8 cellular contexts compared by ENCODE assay signal in genomic region chr2:37195862-37196319, GRCh38. TPM values are rescaled to one million over a fixed set of nuclear protein-coding genes. Genes with fewer than 3 reads are reported as not detected.
DNase-seq lines count a peak whose midpoint lies in the region; ATAC-seq and TF ChIP-seq lines count a peak whose summit lies in the region.
"Not testable (repeated sequence)": the region's sequence is repeated elsewhere in the genome, so short reads cannot be mapped to it uniquely, and the experiment has no call there.

No MANE protein-coding gene starts in this region.

- peak overlapping the region; percentile 71 for H3K4me2 ChIP-seq in DOHH2 (ENCODE audit: low read length)

- peaks cover 30% of the 10 kb centered on the region for H3K36me3 ChIP-seq in DOHH2 (ENCODE audit: control insufficient read depth, low read length)
- not testable (repeated sequence) for H3K36me3 ChIP-seq in lower lobe of right lung
- H3K36me3 ChIP-seq in upper lobe of right lung: peaks cover 12% of the 10 kb centered on the region

- not testable (repeated sequence) for H3K27me3 ChIP-seq in DOHH2 (ENCODE audit: control insufficient read depth, low read length); lower lobe of right lung (ENCODE audit: low read depth); upper lobe of right lung

- peak overlapping the region; percentile 95 for H3K27ac Mint-ChIP-seq in activated CD4-positive, alpha-beta T cell treated with anti-CD3 and anti-CD28 coated beads for 36 hours
- peak overlapping the region; percentile 98 to 99 (median 99) for H3K27ac Mint-ChIP-seq in brain

- POLR2A ChIA-PET in activated CD4-positive, alpha-beta T cell treated with anti-CD3 and anti-CD28 coated beads for 36 hours (lab: Charles Lee): not testable (repeated sequence)

- peaks cover 20% of the 10 kb centered on the region for H3K36me3 Mint-ChIP-seq in activated CD4-positive, alpha-beta T cell treated with anti-CD3 and anti-CD28 coated beads for 36 hours (ENCODE audit: low read depth)
- H3K36me3 Mint-ChIP-seq in brain: peaks cover 27% of the 10 kb centered on the region

- H3K9me2 ChIP-seq in DOHH2 (replicated peaks; ENCODE audit: control insufficient read depth, low read length): not testable (repeated sequence)

- H3K4me3 ChIP-seq in DOHH2 (ENCODE audit: low read length): peak overlapping the region; percentile 80
- peak overlapping the region; percentile 79 for H3K4me3 ChIP-seq in LNCaP clone FGC (ENCODE audit: low read depth, low read length)
- H3K4me3 ChIP-seq in fibroblast of mammary gland (ENCODE audit: control insufficient read depth, low read depth, low read length): peak overlapping the region; percentile 84
- peak overlapping the region; percentile 92 for H3K4me3 ChIP-seq in lower lobe of right lung
- H3K4me3 ChIP-seq in upper lobe of right lung: peak overlapping the region; percentile 90

- not testable (repeated sequence) for H3K27me3 Mint-ChIP-seq in activated CD4-positive, alpha-beta T cell treated with anti-CD3 and anti-CD28 coated beads for 36 hours
- peaks cover 16% of the 10 kb centered on the region for H3K27me3 Mint-ChIP-seq in brain

- not testable (repeated sequence) for H3K9me3 ChIP-seq in DOHH2 (ENCODE audit: control insufficient read depth, insufficient read depth, low read length); lower lobe of right lung; upper lobe of right lung

- peaks cover 46% of the 10 kb centered on the region for H3K79me2 ChIP-seq in DOHH2 (ENCODE audit: control insufficient read depth, low read length)

- not testable (repeated sequence) for H3F3A ChIP-seq in DOHH2 (ENCODE audit: control insufficient read depth, insufficient read depth)

- H3K4me1 ChIP-seq in DOHH2 (ENCODE audit: control insufficient read depth, low read length) (peaks cover 41% of the 10 kb centered on the region), lower lobe of right lung (peaks cover 21% of the 10 kb centered on the region), upper lobe of right lung (peaks cover 12% of the 10 kb centered on the region)

- ATAC-seq in activated CD4-positive, alpha-beta T cell treated with anti-CD3 and anti-CD28 coated beads for 36 hours: peak; percentile 15
- ATAC-seq in lower lobe of right lung, upper lobe of right lung: not testable (repeated sequence)
- peak; percentile 6 for ATAC-seq in sciatic nerve

- peaks cover 28% of the 10 kb centered on the region for H3K4me1 Mint-ChIP-seq in activated CD4-positive, alpha-beta T cell treated with anti-CD3 and anti-CD28 coated beads for 36 hours
- H3K4me1 Mint-ChIP-seq in brain: peaks cover 32% of the 10 kb centered on the region

- H4K20me1 ChIP-seq in DOHH2 (ENCODE audit: control insufficient read depth, insufficient read depth, low read depth, low read length): not testable (repeated sequence)

- H3K9me3 Mint-ChIP-seq in activated CD4-positive, alpha-beta T cell treated with anti-CD3 and anti-CD28 coated beads for 36 hours (ENCODE audit: low read depth); brain: not testable (repeated sequence)

- TF ChIP-seq CTCF in DOHH2 (IDR thresholded peaks at IDR 0.05; ENCODE audit: low read depth, low read length, poor library complexity, severe bottlenecking); LNCaP clone FGC (IDR thresholded peaks at IDR 0.05; ENCODE audit: control insufficient read depth, extremely low read depth, insufficient read depth); brain (conservative IDR thresholded peaks at IDR 0.05); fibroblast of mammary gland (conservative IDR thresholded peaks at IDR 0.05; ENCODE audit: control insufficient read depth, insufficient read depth, low read depth, low read length); lower lobe of right lung (IDR thresholded peaks at IDR 0.05); upper lobe of right lung (IDR thresholded peaks at IDR 0.05): not testable (repeated sequence)

- H3K4me3 Mint-ChIP-seq in activated CD4-positive, alpha-beta T cell treated with anti-CD3 and anti-CD28 coated beads for 36 hours: peak overlapping the region; percentile 86
- peak overlapping the region; percentile 94 to 100 (median 97) for H3K4me3 Mint-ChIP-seq in brain

- CTCF ChIA-PET in activated CD4-positive, alpha-beta T cell treated with anti-CD3 and anti-CD28 coated beads for 36 hours (lab: Charles Lee): interaction anchor here (0.6 to 1.9 kb wide), 2 partner anchors 27 to 1193 kb away, joined by 3 to 5 read pairs; no protein-coding TSS in a partner anchor

- peak overlapping the region; percentile 88 for H3K27ac ChIP-seq in DOHH2 (ENCODE audit: low read depth, low read length)
- peak overlapping the region; percentile 95 for H3K27ac ChIP-seq in lower lobe of right lung
- peak overlapping the region; percentile 90 for H3K27ac ChIP-seq in upper lobe of right lung

- intact Hi-C loops in activated CD4-positive, alpha-beta T cell treated with anti-CD3 and anti-CD28 coated beads for 36 hours (cut with DNase I, micrococcal nuclease): loop anchor here (1.0 kb wide), 4 partner anchors 28 to 128 kb away; partner anchors contain the start of genes CEBPZ (in 2 of the 2), NDUFAF7 (in 2 of the 2) and PRKD3 (in 1 of the 2)
- intact Hi-C loops in lower lobe of right lung (cut with DNase I); sciatic nerve (cut with DNase I); upper lobe of right lung (cut with DNase I): not testable (repeated sequence)

- DNase-seq in LNCaP clone FGC (ENCODE audit: low read depth); activated CD4-positive, alpha-beta T cell treated with anti-CD3 and anti-CD28 coated beads for 36 hours; fibroblast of mammary gland (ENCODE audit: low read depth); lower lobe of right lung; sciatic nerve (ENCODE audit: low spot score); upper lobe of right lung: not testable (repeated sequence)

RNA-seq across cellular contexts. Expression of gene CEBPZOS, which starts 0.4 kb away (rescaled TPM):
- total RNA-seq in activated CD4-positive, alpha-beta T cell treated with anti-CD3 and anti-CD28 coated beads for 36 hours: 10 to 100 TPM; 46.6 to 49.8 TPM
- 20.4 TPM for polyA plus RNA-seq in brain (ENCODE audit: insufficient read depth, low read depth, low replicate concordance)
- total RNA-seq in lower lobe of right lung: 38.5 TPM
- total RNA-seq in sciatic nerve: 43.5 TPM
- total RNA-seq in upper lobe of right lung: 38.8 TPM

RNA-seq across cellular contexts. Expression of gene SULT6B1, which starts 7.4 kb away (rescaled TPM):
- total RNA-seq in activated CD4-positive, alpha-beta T cell treated with anti-CD3 and anti-CD28 coated beads for 36 hours: not detected
- polyA plus RNA-seq in brain (ENCODE audit: insufficient read depth, low read depth, low replicate concordance): not detected
- total RNA-seq in lower lobe of right lung (not detected), sciatic nerve (not detected), upper lobe of right lung (not detected)

RNA-seq across cellular contexts. Expression of gene CEBPZ, which starts 35.5 kb away (rescaled TPM):
- total RNA-seq in activated CD4-positive, alpha-beta T cell treated with anti-CD3 and anti-CD28 coated beads for 36 hours: 100 to 1,000 TPM in 1 of 2 experiments, 10 to 100 TPM in 1; 81.8 to 107 TPM
- 7.1 TPM for polyA plus RNA-seq in brain (ENCODE audit: insufficient read depth, low read depth, low replicate concordance)
- 45.3 TPM for total RNA-seq in lower lobe of right lung
- total RNA-seq in sciatic nerve: 57.6 TPM
- 47.7 TPM for total RNA-seq in upper lobe of right lung

RNA-seq across cellular contexts. Expression of gene NDUFAF7, which starts 35.6 kb away (rescaled TPM):
- total RNA-seq in activated CD4-positive, alpha-beta T cell treated with anti-CD3 and anti-CD28 coated beads for 36 hours: 10 to 100 TPM; 20.8 to 22.9 TPM
- polyA plus RNA-seq in brain (ENCODE audit: insufficient read depth, low read depth, low replicate concordance): 5.9 TPM
- total RNA-seq in lower lobe of right lung: 18.3 TPM
- total RNA-seq in sciatic nerve: 21.1 TPM
- total RNA-seq in upper lobe of right lung: 16.7 TPM

RNA-seq across cellular contexts. Expression of gene EIF2AK2, which starts 39.1 kb away (rescaled TPM):
- total RNA-seq in activated CD4-positive, alpha-beta T cell treated with anti-CD3 and anti-CD28 coated beads for 36 hours: 10 to 100 TPM; 66.4 to 70.6 TPM
- 10.0 TPM for polyA plus RNA-seq in brain (ENCODE audit: insufficient read depth, low read depth, low replicate concordance)
- total RNA-seq in lower lobe of right lung (69.2 TPM), sciatic nerve (56.0 TPM), upper lobe of right lung (57.1 TPM)
